10 cellular contexts compared by ENCODE assay signal in genomic region chr14:104799239-104799599, GRCh38. TPM values are rescaled to one million over a fixed set of nuclear protein-coding genes. Genes with fewer than 3 reads are reported as not detected.
DNase-seq lines count a peak whose midpoint lies in the region; ATAC-seq, FAIRE-seq and TF ChIP-seq lines count a peak whose summit lies in the region.
"Had no signal": no experiment of that assay in that cellular context is flagged by ENCODE, and none has a peak within 500 bp of the region (broad histone marks: within the 10 kb centered on the region; RNA-seq: fewer than 3 reads in every experiment).

No MANE protein-coding gene starts in this region.

- peak overlapping the region; percentile 99 for H3K4me2 ChIP-seq in GM23338

- no peak for ATAC-seq in GM23338
- ATAC-seq in GM21515 (IDR thresholded peaks at IDR 0.05; ENCODE audit: unreplicated experiment), result no peak

- no peaks in the 10 kb centered on the region for H3K79me2 ChIP-seq in GM23338 (replicated peaks; ENCODE audit: insufficient read depth)

- H3K4me3 Mint-ChIP-seq in GM23338, result peak overlapping the region; percentile 81
- H3K4me3 Mint-ChIP-seq in activated CD4-positive, alpha-beta memory T cell treated with anti-CD3 and anti-CD28 coated beads for 36 hours, result peak overlapping the region; percentile 36
- H3K4me3 Mint-ChIP-seq in immature natural killer cell, result peak overlapping the region; percentile 66 to 77 (median 70)

- H3K27me3 ChIP-seq in GM23338 (ENCODE audit: insufficient read depth), result peaks cover 63% of the 10 kb centered on the region
- no peaks in the 10 kb centered on the region for H3K27me3 ChIP-seq in small intestine (ENCODE audit: control insufficient read depth in 2 of 2, insufficient read depth in 2 of 2, low read length in 2 of 2)

- H3K9me3 Mint-ChIP-seq in GM23338 (no peaks in the 10 kb centered on the region), immature natural killer cell (no peaks in the 10 kb centered on the region)
- no peaks in the 10 kb centered on the region for H3K9me3 Mint-ChIP-seq in activated CD4-positive, alpha-beta memory T cell treated with anti-CD3 and anti-CD28 coated beads for 36 hours

- WGBS in small intestine, 3 donors, result 30 to 50% (median 46%) methylated on average over 7 of the region's 7 CpGs

- FAIRE-seq in small intestine (lab: Jason Lieb, UNC), result no peak

- no peak overlapping the region for H3K27ac Mint-ChIP-seq in GM23338
- H3K27ac Mint-ChIP-seq in activated CD4-positive, alpha-beta memory T cell treated with anti-CD3 and anti-CD28 coated beads for 36 hours, result peak overlapping the region; percentile 52
- peak overlapping the region; percentile 64 to 88 (median 76) for H3K27ac Mint-ChIP-seq in immature natural killer cell

- H3F3A ChIP-seq in GM23338 (replicated peaks; ENCODE audit: low read depth), result peaks cover 12% of the 10 kb centered on the region; the same call in 1 of the 2 replicates

- H3K27ac ChIP-seq in GM23338 (ENCODE audit: low read depth), result no peak overlapping the region
- peak overlapping the region; percentile 42 to 91 for H3K27ac ChIP-seq in small intestine (ENCODE audit: low read depth in 1 of 2, low read length in 1 of 2)

- CTCF ChIA-PET in activated CD4-positive, alpha-beta memory T cell treated with anti-CD3 and anti-CD28 coated beads for 36 hours (lab: Charles Lee), result interaction anchor here (0.8 kb wide), 1 partner anchor 47 kb away, joined by 3 read pairs; no protein-coding TSS in a partner anchor

- H3K4me3 ChIP-seq in GM23338, result peak overlapping the region; percentile 95
- no peak overlapping the region for H3K4me3 ChIP-seq in small intestine (ENCODE audit: low read depth in 1 of 2, low read length in 2 of 2)

- H3K4me1 Mint-ChIP-seq in GM23338 (peaks cover 38% of the 10 kb centered on the region), immature natural killer cell (peaks cover 17 to 26% of the 10 kb centered on the region in 2 donors)
- H3K4me1 Mint-ChIP-seq in activated CD4-positive, alpha-beta memory T cell treated with anti-CD3 and anti-CD28 coated beads for 36 hours (ENCODE audit: low read depth), result peaks cover 32% of the 10 kb centered on the region

- in situ Hi-C loops in GM13977 (cut with MboI; ENCODE audit: low pct_unique_long_range_greater_than_20kb, low sequenced_read_pairs, unreplicated experiment), result no loop called here

- H3K4me1 ChIP-seq in GM23338 (ENCODE audit: insufficient read depth) (peaks cover 34% of the 10 kb centered on the region), small intestine (ENCODE audit: control insufficient read depth in 2 of 2, insufficient read depth in 1 of 2, low read depth in 1 of 2, low read length in 1 of 2) (peaks cover 2 to 4% of the 10 kb centered on the region in 2 donors)

- POLR2A ChIA-PET in activated CD4-positive, alpha-beta memory T cell treated with anti-CD3 and anti-CD28 coated beads for 36 hours (lab: Charles Lee), result no interaction called here

- H2AFZ ChIP-seq in GM23338, result no peak overlapping the region

- DNase-seq in GM23338 (ENCODE audit: low spot score) (no peak), immature natural killer cell (no peak), small intestine (no peak), GM13977 (ENCODE audit: low spot score) (no peak), activated gamma-delta T cell (lab: John Stamatoyannopoulos, UW) (no peak)
- no peak for DNase-seq in activated CD4-positive, alpha-beta memory T cell treated with anti-CD3 and anti-CD28 coated beads for 36 hours
- no peak for DNase-seq in activated CD4-positive, CD25-positive, alpha-beta regulatory T cell treated with anti-CD3 and anti-CD28 coated beads, Interleukin-2, amount 50 U/mL, for 72 hours
- DNase-seq: caudate nucleus, NCI-H446 had no signal

- H3K9me3 ChIP-seq in small intestine (ENCODE audit: control insufficient read depth, low read depth), result no peaks in the 10 kb centered on the region

- no peaks in the 10 kb centered on the region for H3K9me2 ChIP-seq in GM23338 (ENCODE audit: insufficient read depth)

- no peak for TF ChIP-seq CTCF in GM23338 (conservative IDR thresholded peaks at IDR 0.05; ENCODE audit: low read depth in 2 of 2)
- TF ChIP-seq CTCF in GM13977 (IDR thresholded peaks at IDR 0.05; ENCODE audit: extremely low read depth, insufficient read depth, missing control alignments), result no peak

- peaks cover 61% of the 10 kb centered on the region for H3K27me3 Mint-ChIP-seq in GM23338 (ENCODE audit: insufficient read depth, low read depth, poor library complexity)
- H3K27me3 Mint-ChIP-seq in activated CD4-positive, alpha-beta memory T cell treated with anti-CD3 and anti-CD28 coated beads for 36 hours, result no peaks in the 10 kb centered on the region
- H3K27me3 Mint-ChIP-seq in immature natural killer cell (ENCODE audit: low read depth in 3 of 3), result peaks cover 2 to 11% (median 4%) of the 10 kb centered on the region in 3 donors

- no peaks in the 10 kb centered on the region for H3K36me3 Mint-ChIP-seq in GM23338 (ENCODE audit: low read depth)
- H3K36me3 Mint-ChIP-seq in activated CD4-positive, alpha-beta memory T cell treated with anti-CD3 and anti-CD28 coated beads for 36 hours, result no peaks in the 10 kb centered on the region
- no peaks in the 10 kb centered on the region for H3K36me3 Mint-ChIP-seq in immature natural killer cell

- H3K36me3 ChIP-seq in GM23338 (ENCODE audit: insufficient read depth) (no peaks in the 10 kb centered on the region), small intestine (ENCODE audit: control insufficient read depth in 2 of 2, insufficient read depth in 2 of 2, low read length in 2 of 2) (no peaks in the 10 kb centered on the region)

- intact Hi-C loops in activated CD4-positive, alpha-beta memory T cell treated with anti-CD3 and anti-CD28 coated beads for 36 hours (cut with micrococcal nuclease), result no loop called here

- peaks cover 3% of the 10 kb centered on the region; the same call in 1 of the 2 replicates for H4K20me1 ChIP-seq in GM23338 (replicated peaks; ENCODE audit: insufficient read depth)

TF ChIP-seq in GM23338, 12 proteins besides CTCF, POLR2A, EP300 and RAD21 (continues in another document):
- no peak for TF ChIP-seq STAT1 (IDR thresholded peaks at IDR 0.05; ENCODE audit: unreplicated experiment)
- no peak for TF ChIP-seq REST (IDR thresholded peaks at IDR 0.05; ENCODE audit: unreplicated experiment)
- TF ChIP-seq NANOG (IDR thresholded peaks at IDR 0.05; ENCODE audit: borderline replicate concordance), result no peak
- TF ChIP-seq ZNF331 (CRISPR knock-in tag; IDR thresholded peaks at IDR 0.05; ENCODE audit: low read depth), result no peak
- no peak for TF ChIP-seq POLR2AphosphoS5 (IDR thresholded peaks at IDR 0.05; ENCODE audit: low read depth)
- no peak for TF ChIP-seq EZH2phosphoT487 (IDR thresholded peaks at IDR 0.05; ENCODE audit: unreplicated experiment)
- TF ChIP-seq CREB1 (CRISPR knock-in tag; IDR thresholded peaks at IDR 0.05; ENCODE audit: low read depth), result no peak
- no peak for TF ChIP-seq EZH2 (IDR thresholded peaks at IDR 0.05; ENCODE audit: low read depth, unreplicated experiment)

RNA-seq across cellular contexts. Expression of gene ZBTB42, which starts 1.7 kb away (rescaled TPM):
- 4.4 and 7.5 TPM in 2 replicates for total RNA-seq in GM23338 (2014; rRNA removed; shearing (Covaris generic))
- polyA plus RNA-seq in GM23338 (2016; fragmentation: Nextera tagmentation; extraction: Ambion mirVana) (0.66 and 0.70 TPM in 2 replicates), immature natural killer cell (1 to 10 TPM in 2 of 3 donors, under 1 TPM in 1; 0.25 to 2.4 (median 2.0) TPM), small intestine (1 to 10 TPM; 2.7 to 6.6 (median 4.2) TPM)
- 1 to 10 TPM; 3.1 to 3.4 TPM for total RNA-seq in activated CD4-positive, alpha-beta memory T cell treated with anti-CD3 and anti-CD28 coated beads for 36 hours

RNA-seq across cellular contexts. Expression of gene AKT1, which starts 3.7 kb away (rescaled TPM):
- total RNA-seq in GM23338 (2014; rRNA removed; shearing (Covaris generic)), result 74.3 and 78.7 TPM in 2 replicates
- 19.2 and 23.7 TPM in 2 replicates for polyA plus RNA-seq in GM23338 (2016; fragmentation: Nextera tagmentation; extraction: Ambion mirVana)
- 100 to 1,000 TPM; 131 to 133 TPM for total RNA-seq in activated CD4-positive, alpha-beta memory T cell treated with anti-CD3 and anti-CD28 coated beads for 36 hours
- polyA plus RNA-seq in immature natural killer cell, result 10 to 100 TPM; 14.8 to 23.3 (median 21.3) TPM
- 10 to 100 TPM; 72.4 to 95.9 (median 74.5) TPM for polyA plus RNA-seq in small intestine

RNA-seq across cellular contexts. Expression of gene SIVA1, which starts 46.3 kb away (rescaled TPM):
- 381 and 392 TPM in 2 replicates for total RNA-seq in GM23338 (2014; rRNA removed; shearing (Covaris generic))
- polyA plus RNA-seq in GM23338 (2016; fragmentation: Nextera tagmentation; extraction: Ambion mirVana) (215 and 225 TPM in 2 replicates), immature natural killer cell (100 to 1,000 TPM; 155 to 321 (median 203) TPM), small intestine (100 to 1,000 TPM; 104 to 269 (median 177) TPM)
- 100 to 1,000 TPM in 1 of 2 experiments, 10 to 100 TPM in 1; 97.6 to 109 TPM for total RNA-seq in activated CD4-positive, alpha-beta memory T cell treated with anti-CD3 and anti-CD28 coated beads for 36 hours
